9 cellular contexts compared by ENCODE assay signal in genomic region chr12:80936353-80936641, GRCh38. TPM values are rescaled to one million over a fixed set of nuclear protein-coding genes. Genes with fewer than 3 reads are reported as not detected.
DNase-seq lines count a peak whose midpoint lies in the region; ATAC-seq, FAIRE-seq and TF ChIP-seq lines count a peak whose summit lies in the region.
"Had no signal": no experiment of that assay in that cellular context is flagged by ENCODE, and none has a peak within 500 bp of the region (broad histone marks: within the 10 kb centered on the region; RNA-seq: fewer than 3 reads in every experiment).

No MANE protein-coding gene starts in this region.

- H3K4me1 Mint-ChIP-seq in effector memory CD8-positive, alpha-beta T cell (ENCODE audit: low read depth in 2 of 2) = no peaks in the 10 kb centered on the region
- H3K4me1 Mint-ChIP-seq: memory B cell had no signal

- H3K9me3 ChIP-seq in esophagus muscularis mucosa (no peaks in the 10 kb centered on the region), osteoblast (ENCODE audit: low read depth, low read length) (no peaks in the 10 kb centered on the region), small intestine (ENCODE audit: control insufficient read depth, low read depth) (no peaks in the 10 kb centered on the region)

- no peak for ATAC-seq in effector memory CD8-positive, alpha-beta T cell (replicated peaks)

- TF ChIP-seq CTCF in GM12864 (IDR thresholded peaks at IDR 0.05; ENCODE audit: low read depth, low read length, missing control alignments) (no peak), esophagus muscularis mucosa (IDR thresholded peaks at IDR 0.05) (no peak), osteoblast (IDR thresholded peaks at IDR 0.05; ENCODE audit: extremely low read depth, low read depth, low read length) (no peak)

- H3K4me1 ChIP-seq in esophagus muscularis mucosa (peaks cover 0 to 23% (median 19%) of the 10 kb centered on the region in 4 donors), osteoblast (ENCODE audit: insufficient read depth, low read length) (peaks cover 26% of the 10 kb centered on the region), small intestine (ENCODE audit: control insufficient read depth in 2 of 2, insufficient read depth in 1 of 2, low read depth in 1 of 2, low read length in 1 of 2) (no peaks in the 10 kb centered on the region)

- peaks cover 0 to 17% (median 0%) of the 10 kb centered on the region in 4 donors for H3K27me3 ChIP-seq in esophagus muscularis mucosa
- no peaks in the 10 kb centered on the region for H3K27me3 ChIP-seq in osteoblast (ENCODE audit: insufficient read depth, low read length)
- H3K27me3 ChIP-seq in small intestine (ENCODE audit: control insufficient read depth in 2 of 2, insufficient read depth in 2 of 2, low read length in 2 of 2) = peaks cover 0 to 12% of the 10 kb centered on the region in 2 donors

- H4K20me1 ChIP-seq in osteoblast (ENCODE audit: insufficient read depth, low read length) = no peaks in the 10 kb centered on the region

- no peak for TF ChIP-seq POLR2A in esophagus muscularis mucosa (IDR thresholded peaks at IDR 0.05; ENCODE audit: low read depth)

- H3K79me2 ChIP-seq in osteoblast (ENCODE audit: insufficient read depth, low read length) = peaks cover 47% of the 10 kb centered on the region

- WGBS in esophagus muscularis mucosa = 1% methylated on average over 7 of the region's 11 CpGs
- WGBS in small intestine, 3 donors = 1 to 5% (median 3%) methylated on average over 11 of the region's 11 CpGs

- H3K36me3 Mint-ChIP-seq in effector memory CD8-positive, alpha-beta T cell (ENCODE audit: insufficient read depth) = no peaks in the 10 kb centered on the region
- H3K36me3 Mint-ChIP-seq: memory B cell had no signal

- H3K27ac Mint-ChIP-seq in effector memory CD8-positive, alpha-beta T cell = no peak overlapping the region
- H3K27ac Mint-ChIP-seq: memory B cell had no signal

- H3K36me3 ChIP-seq in esophagus muscularis mucosa = no peaks in the 10 kb centered on the region
- H3K36me3 ChIP-seq in osteoblast (ENCODE audit: insufficient read depth, low read length) = no peaks in the 10 kb centered on the region
- no peaks in the 10 kb centered on the region for H3K36me3 ChIP-seq in small intestine (ENCODE audit: control insufficient read depth in 2 of 2, insufficient read depth in 2 of 2, low read length in 2 of 2)

- peak overlapping the region; percentile 95 for H2AFZ ChIP-seq in osteoblast (ENCODE audit: low read length)

- TF ChIP-seq EP300 in esophagus muscularis mucosa (IDR thresholded peaks at IDR 0.05) = no peak

- H3K4me3 ChIP-seq in GM12864 (ENCODE audit: low read depth, low read length) (peak overlapping the region; percentile 71), esophagus muscularis mucosa (peak overlapping the region; percentile 69 to 85 (median 83)), osteoblast (ENCODE audit: insufficient read depth, low read length) (peak overlapping the region; percentile 85), small intestine (ENCODE audit: low read depth in 1 of 2, low read length in 2 of 2) (peak overlapping the region in 1 of 2 donors; percentile 41)

- peaks cover 6 to 10% of the 10 kb centered on the region in 2 donors for H3K9me3 Mint-ChIP-seq in effector memory CD8-positive, alpha-beta T cell
- H3K9me3 Mint-ChIP-seq: memory B cell had no signal

- H3K27ac ChIP-seq in esophagus muscularis mucosa (replicated peaks in 1 of 4) = peak overlapping the region; percentile 71 to 83 (median 80)
- H3K27ac ChIP-seq in osteoblast (ENCODE audit: low read depth, low read length) = peak overlapping the region; percentile 38
- H3K27ac ChIP-seq in small intestine (ENCODE audit: low read depth in 1 of 2, low read length in 1 of 2) = no peak overlapping the region

- no peak for DNase-seq in GM12864 (ENCODE audit: low read depth)
- peak; percentile 44 for DNase-seq in NCI-H2171 (lab: John Stamatoyannopoulos, UW)
- DNase-seq in esophagus muscularis mucosa (ENCODE audit: extremely low spot score) = no peak
- peak; percentile 89 for DNase-seq in osteoblast (ENCODE audit: insufficient read length, low spot score, missing footprints)
- no peak for DNase-seq in small intestine
- DNase-seq in effector memory CD8-positive, alpha-beta T cell = no peak
- no peak for DNase-seq in cortex of kidney (lab: John Stamatoyannopoulos, UW)
- no peak for DNase-seq in stimulated activated CD4-positive, alpha-beta T cell treated with anti-CD3 and anti-CD28 coated beads, Interleukin-1b, Interleukin-23, amount 100 ng/mL, for 48 hours

- no peak overlapping the region for H3K4me3 Mint-ChIP-seq in effector memory CD8-positive, alpha-beta T cell
- H3K4me3 Mint-ChIP-seq: memory B cell had no signal

- peak overlapping the region; percentile 80 for H3K4me2 ChIP-seq in osteoblast (ENCODE audit: insufficient read depth, low read length)

- FAIRE-seq in small intestine (lab: Jason Lieb, UNC) = no peak

- H3K27me3 Mint-ChIP-seq in effector memory CD8-positive, alpha-beta T cell = peaks cover 0 to 9% of the 10 kb centered on the region in 2 donors

- intact Hi-C loops in esophagus muscularis mucosa (cut with DNase I) = no loop called here

RNA-seq across cellular contexts. Expression of gene LIN7A, which starts 1.4 kb away (rescaled TPM):
- total RNA-seq in esophagus muscularis mucosa (1 to 10 TPM; 5.3 to 9.3 (median 5.6) TPM), osteoblast (6.5 and 11.5 TPM in 2 replicates)
- polyA plus RNA-seq in small intestine = under 1 TPM; 0.27 to 0.89 (median 0.34) TPM

Comparison
In these comparisons a context has a peak if more than half of its experiments do, and no peak if none do; other contexts are left out.
1. DNase-seq: peak in NCI-H2171 (single experiment) and osteoblast (single experiment); none in GM12864 (single experiment), esophagus muscularis mucosa (single experiment), small intestine (single experiment), effector memory CD8-positive, alpha-beta T cell (0 of 3), cortex of kidney (single experiment) and stimulated activated CD4-positive, alpha-beta T cell treated with anti-CD3 and anti-CD28 coated beads, Interleukin-1b, Interleukin-23, amount 100 ng/mL, for 48 hours (single experiment).
2. H3K27ac ChIP-seq: peak in esophagus muscularis mucosa (4 of 4) and osteoblast (single experiment); none in small intestine (0 of 2).